Comparison of ENCODE assay signal across 8 cellular contexts in the genomic region with DNA sequence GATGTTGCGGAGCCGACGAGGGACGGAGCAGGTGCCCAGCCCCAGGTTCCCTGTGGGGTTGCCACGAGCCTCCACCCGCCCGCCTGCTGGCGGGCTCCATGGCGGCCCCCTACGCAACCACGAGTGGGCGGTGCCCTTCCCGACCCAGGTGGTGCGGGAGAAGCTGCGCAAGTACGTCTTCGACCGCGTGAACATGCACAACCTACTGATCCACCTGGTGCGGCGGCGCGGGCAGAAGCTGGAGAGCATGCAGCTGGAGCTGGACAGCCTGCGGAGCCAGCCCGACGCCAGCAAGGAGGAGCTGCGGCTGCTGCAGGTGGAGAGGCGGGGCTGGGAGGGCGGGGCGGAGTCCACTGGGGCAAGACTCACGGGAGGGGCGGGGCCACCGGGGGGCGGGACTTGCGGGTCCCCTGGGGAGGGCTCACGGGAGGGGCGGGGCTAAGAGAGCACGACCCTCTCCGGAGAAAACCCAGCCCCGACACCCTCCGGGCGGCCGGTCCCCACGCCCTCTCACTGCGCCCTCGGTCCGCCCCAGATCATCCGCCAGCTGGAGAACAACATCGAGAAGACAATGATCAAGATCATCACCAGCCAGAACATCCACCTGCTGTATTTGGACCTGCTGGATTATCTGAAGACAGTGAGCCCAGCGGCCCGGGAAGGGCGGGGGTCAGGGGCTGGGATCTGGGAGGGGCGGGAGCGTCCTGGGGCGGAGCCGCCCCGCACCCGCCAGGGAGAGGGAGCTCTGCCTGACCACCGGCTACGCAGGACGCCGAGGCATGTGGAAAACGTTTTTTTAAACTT. TPM values are rescaled to one million over a fixed set of nuclear protein-coding genes. Genes with fewer than 3 reads are reported as not detected.
A peak's percentile ranks its signal among the peaks of the same experiment; 100 is the strongest.
DNase-seq lines count a peak whose midpoint lies in the region; TF ChIP-seq lines count a peak whose summit lies in the region.

No MANE protein-coding gene starts in this region.

- H3K36me3 Mint-ChIP-seq in endothelial cell (ENCODE audit: low read depth, unreplicated experiment) = peaks cover 3% of the 10 kb centered on the region

- no peaks in the 10 kb centered on the region for H3K9me2 ChIP-seq in OCI-LY1 (ENCODE audit: low read depth, low read length)

- TF ChIP-seq CTCF in OCI-LY1 (IDR thresholded peaks at IDR 0.05; ENCODE audit: low read length) (no peak), endothelial cell (IDR thresholded peaks at IDR 0.05; ENCODE audit: unreplicated experiment) (no peak)

- H3K79me2 ChIP-seq in OCI-LY1 (ENCODE audit: insufficient read depth, low read length) = no peaks in the 10 kb centered on the region

- peaks cover 4% of the 10 kb centered on the region; the same call in 1 of the 2 replicates for H3K36me3 ChIP-seq in HUES6 (ENCODE audit: control insufficient read depth, insufficient read depth, low read length)
- no peaks in the 10 kb centered on the region for H3K36me3 ChIP-seq in OCI-LY1 (ENCODE audit: insufficient read depth, low read length)

- H3K4me2 ChIP-seq in OCI-LY1 (ENCODE audit: low read length) = peak overlapping the region; percentile 75

- H3K9me3 ChIP-seq in HUES6 (ENCODE audit: control insufficient read depth, insufficient read depth, low read depth, low read length) (no peaks in the 10 kb centered on the region), OCI-LY1 (ENCODE audit: low read length) (no peaks in the 10 kb centered on the region)

- no peak overlapping the region for H3K27ac ChIP-seq in HUES6 (ENCODE audit: low read depth, low read length)
- no peak overlapping the region for H3K27ac ChIP-seq in OCI-LY1 (ENCODE audit: low read depth, low read length, poor library complexity, severe bottlenecking)

- peak; percentile 73 for DNase-seq in ELR (ENCODE audit: low read depth)
- DNase-seq in activated CD8-positive, alpha-beta memory T cell treated with anti-CD3 and anti-CD28 coated beads, Interleukin-2, amount 50 U/mL, for 24 hours (ENCODE audit: extremely low read depth) = peak; percentile 66
- peak; percentile 89 for DNase-seq in endothelial cell (ENCODE audit: low spot score)
- DNase-seq in mucosa of gallbladder (ENCODE audit: low spot score) = peak; percentile 85
- DNase-seq in stimulated activated CD8-positive, alpha-beta memory T cell treated with anti-CD3 and anti-CD28 coated beads, Interleukin-4, amount 100 ng/mL, for 1 hour (ENCODE audit: low read depth in 2 of 2, low spot score in 1 of 2) = peak; percentile 86 to 87
- DNase-seq in mesenteric fat pad (ENCODE audit: low spot score) = no peak

- H3K9me3 Mint-ChIP-seq in endothelial cell (ENCODE audit: unreplicated experiment) = no peaks in the 10 kb centered on the region

- no peak overlapping the region for H3K27ac Mint-ChIP-seq in endothelial cell (ENCODE audit: unreplicated experiment)

- H3K4me3 Mint-ChIP-seq in endothelial cell (ENCODE audit: unreplicated experiment) = peak overlapping the region; percentile 90

- peaks cover 16% of the 10 kb centered on the region for H3K4me1 Mint-ChIP-seq in endothelial cell (ENCODE audit: unreplicated experiment)

- no peaks in the 10 kb centered on the region for H4K20me1 ChIP-seq in OCI-LY1 (ENCODE audit: insufficient read depth, low read length)

- H3F3A ChIP-seq in OCI-LY1 (ENCODE audit: insufficient read depth, low read length) = no peaks in the 10 kb centered on the region

- H3K4me3 ChIP-seq in HUES6 (ENCODE audit: low read depth, low read length) = peak overlapping the region; percentile 76
- peak overlapping the region; percentile 57 for H3K4me3 ChIP-seq in OCI-LY1 (ENCODE audit: low read depth, low read length, poor library complexity, severe bottlenecking)

- H3K27me3 ChIP-seq in HUES6 (ENCODE audit: control insufficient read depth, insufficient read depth, low read length) (peaks cover 21% of the 10 kb centered on the region), OCI-LY1 (ENCODE audit: insufficient read depth, low read length) (peaks cover 8% of the 10 kb centered on the region; the same call in 1 of the 2 replicates)

- H3K4me1 ChIP-seq in HUES6 (ENCODE audit: control insufficient read depth, insufficient read depth, low read length) (peaks cover 30% of the 10 kb centered on the region), OCI-LY1 (ENCODE audit: insufficient read depth, low read length, severe bottlenecking) (peaks cover 33% of the 10 kb centered on the region)

- no peak overlapping the region for H2AFZ ChIP-seq in OCI-LY1 (ENCODE audit: low read length)

- H3K9ac ChIP-seq in HUES6 (ENCODE audit: low read length) (no peak overlapping the region), OCI-LY1 (ENCODE audit: low read length) (peak overlapping the region; percentile 23; the same call in 1 of the 2 replicates)

- H3K27me3 Mint-ChIP-seq in endothelial cell (ENCODE audit: unreplicated experiment) = peaks cover 18% of the 10 kb centered on the region

RNA-seq across cellular contexts. Expression of a gene that starts 3.9 kb away (rescaled TPM):
- total RNA-seq in endothelial cell (ENCODE audit: unreplicated experiment) = 1.2 TPM
- 2.3 TPM for total RNA-seq in mucosa of gallbladder
- total RNA-seq in mesenteric fat pad = 0.71 TPM

RNA-seq across cellular contexts. Expression of a gene that starts 7.7 kb away (rescaled TPM):
- total RNA-seq in endothelial cell (ENCODE audit: unreplicated experiment) (88.4 TPM), mucosa of gallbladder (91.0 TPM), mesenteric fat pad (54.9 TPM)

RNA-seq across cellular contexts. Expression of a gene that starts 8.9 kb away (rescaled TPM):
- total RNA-seq in endothelial cell (ENCODE audit: unreplicated experiment) (73.0 TPM), mucosa of gallbladder (81.3 TPM), mesenteric fat pad (33.0 TPM)

RNA-seq across cellular contexts. Expression of a gene that starts 35.7 kb away (rescaled TPM):
- total RNA-seq in endothelial cell (ENCODE audit: unreplicated experiment) (0.49 TPM), mucosa of gallbladder (not detected), mesenteric fat pad (0.32 TPM)

RNA-seq across cellular contexts. Expression of a gene that starts 42.0 kb away (rescaled TPM):
- not detected for total RNA-seq in endothelial cell (ENCODE audit: unreplicated experiment)
- not detected for total RNA-seq in mucosa of gallbladder
- not detected for total RNA-seq in mesenteric fat pad
